ENCODE assay signal across 9 cellular contexts in genomic region chr3:187000711-187001151, GRCh38.
DNase-seq lines count a peak whose midpoint lies in the region; ATAC-seq and FAIRE-seq lines count a peak whose summit lies in the region.
"Had no signal": no experiment of that assay in that cellular context is flagged by ENCODE, and none has a peak within 500 bp of the region (broad histone marks: within the 10 kb centered on the region; RNA-seq: fewer than 3 reads in every experiment).

No MANE protein-coding gene starts in this region.

- H3K4me3 ChIP-seq in Karpas-422 (ENCODE audit: low read length), result peak overlapping the region; percentile 26

- FAIRE-seq in GM18507 (lab: Jason Lieb, UNC), result peak; percentile 97
- FAIRE-seq: keratinocyte had no signal

- no peaks in the 10 kb centered on the region for H3K27me3 ChIP-seq in Karpas-422 (ENCODE audit: low read length)

- peaks cover 93% of the 10 kb centered on the region for H3K79me2 ChIP-seq in Karpas-422 (ENCODE audit: low read length)

- ATAC-seq in GM21723 (IDR thresholded peaks at IDR 0.05; ENCODE audit: unreplicated experiment), result peak; percentile 69

- peak overlapping the region; percentile 47 for H3K9ac ChIP-seq in Karpas-422 (ENCODE audit: low read length)

- H3K27ac Mint-ChIP-seq in immature natural killer cell, result peak overlapping the region; percentile 34 to 78 (median 62)

- peaks cover 0 to 5% (median 3%) of the 10 kb centered on the region in 3 donors for H3K27me3 Mint-ChIP-seq in immature natural killer cell (ENCODE audit: low read depth in 3 of 3)

- H3K9me3 Mint-ChIP-seq in immature natural killer cell, result no peaks in the 10 kb centered on the region

- H3K36me3 Mint-ChIP-seq in immature natural killer cell, result peaks cover 9 to 22% (median 12%) of the 10 kb centered on the region in 3 donors

- peak overlapping the region in 3 of 5 donors; percentile 0 to 62 (median 44) for H3K4me3 Mint-ChIP-seq in immature natural killer cell

- peaks cover 41% of the 10 kb centered on the region for H3K36me3 ChIP-seq in Karpas-422 (ENCODE audit: insufficient read depth, low read length)

- H3K9me3 ChIP-seq in Karpas-422 (ENCODE audit: low read length), result no peaks in the 10 kb centered on the region

- no peak overlapping the region for H2AFZ ChIP-seq in Karpas-422 (ENCODE audit: low read length)

- H3K9me2 ChIP-seq in Karpas-422 (replicated peaks; ENCODE audit: insufficient read depth, low read length), result no peaks in the 10 kb centered on the region

- DNase-seq in GM18507 (ENCODE audit: extremely low spot score, insufficient read length, low read depth) (no peak), Karpas-422 (peak; percentile 94), immature natural killer cell (no peak), LoVo (ENCODE audit: low spot score) (no peak), SHP77 (lab: John Stamatoyannopoulos, UW) (no peak), NCI-H69 (lab: John Stamatoyannopoulos, UW) (no peak), cerebellar cortex (ENCODE audit: low spot score) (no peak)

- H3K4me1 Mint-ChIP-seq in immature natural killer cell, result peaks cover 54 to 92% of the 10 kb centered on the region in 2 donors

- H3K4me1 ChIP-seq in Karpas-422 (ENCODE audit: low read length), result peaks cover 93% of the 10 kb centered on the region

- peak overlapping the region; percentile 94 for H3K27ac ChIP-seq in Karpas-422 (ENCODE audit: low read length)

- peak overlapping the region; percentile 60 for H3K4me2 ChIP-seq in Karpas-422 (ENCODE audit: low read depth, low read length, poor library complexity, severe bottlenecking)

- H4K20me1 ChIP-seq in Karpas-422 (ENCODE audit: insufficient read depth, low read depth, low read length), result no peaks in the 10 kb centered on the region
